Comparison of ENCODE assay signal across 18 cellular contexts in the genomic region with DNA sequence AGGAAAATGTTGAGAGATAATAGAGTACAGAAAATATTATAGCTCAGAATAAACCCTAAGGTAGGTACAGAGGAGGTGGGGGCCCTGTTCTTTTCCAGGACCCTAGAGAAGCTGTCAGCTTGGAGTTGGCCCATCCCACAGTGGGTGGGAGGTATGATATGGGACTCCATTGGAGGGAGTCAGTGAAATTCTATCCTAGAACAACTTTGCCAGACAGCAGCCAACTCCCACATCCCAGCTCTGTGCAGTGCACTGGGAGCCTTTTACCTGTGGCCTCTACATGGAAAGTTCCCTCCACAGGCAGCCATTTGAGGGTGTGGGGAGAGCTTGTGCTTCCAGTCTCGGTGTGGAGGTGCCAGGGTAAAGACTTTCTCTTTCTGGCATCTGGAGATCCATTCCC. TPM values are rescaled to one million over a fixed set of nuclear protein-coding genes. Genes with fewer than 3 reads are reported as not detected.
A peak's percentile ranks its signal among the peaks of the same experiment; 100 is the strongest.
DNase-seq lines count a peak whose midpoint lies in the region; ATAC-seq and TF ChIP-seq lines count a peak whose summit lies in the region.
"Had no signal": no experiment of that assay in that cellular context is flagged by ENCODE, and none has a peak within 500 bp of the region (broad histone marks: within the 10 kb centered on the region; RNA-seq: fewer than 3 reads in every experiment).

No MANE protein-coding gene starts in this region.

- no peaks in the 10 kb centered on the region for H3K79me1 ChIP-seq in H9 (ENCODE audit: insufficient read depth, low read depth, low read length, poor library complexity, severe bottlenecking)

- POLR2A ChIA-PET in HEK293 (lab: Yijun Ruan, JAX): no interaction called here
- POLR2A ChIA-PET in CD4-positive, alpha-beta T cell (lab: Charles Lee): no interaction called here

- H3K27ac ChIP-seq in HEK293 (ENCODE audit: extremely low read depth, low read depth, low read length): no peak overlapping the region
- H3K27ac ChIP-seq in left lung: peak overlapping the region; percentile 73 to 86
- H3K27ac ChIP-seq in stomach smooth muscle (ENCODE audit: low read length): peak overlapping the region; percentile 6
- H3K27ac ChIP-seq in H9 (ENCODE audit: insufficient read length, low read depth, low read length): no peak overlapping the region
- H3K27ac ChIP-seq in CD4-positive, alpha-beta T cell (ENCODE audit: low read depth, low read length): no peak overlapping the region

- no peak overlapping the region for H2BK15ac ChIP-seq in H9 (ENCODE audit: low read depth, low read length)

- no peak overlapping the region for H2AK5ac ChIP-seq in H9 (ENCODE audit: insufficient read length, low read length)

- no peak overlapping the region for H3K56ac ChIP-seq in H9 (ENCODE audit: insufficient read length, low read depth, low read length)

- no peak overlapping the region for H4K91ac ChIP-seq in H9 (ENCODE audit: insufficient read length, low read depth, low read length)

- H4K20me1 ChIP-seq in H9 (ENCODE audit: control insufficient read depth, insufficient read depth, insufficient read length): no peaks in the 10 kb centered on the region

- H3K4me1 Mint-ChIP-seq in activated T-helper 17 cell treated with anti-CD3 and anti-CD28 coated beads, Interleukin-2, amount 50 U/mL, for 72 hours: peaks cover 6% of the 10 kb centered on the region
- peaks cover 20 to 21% of the 10 kb centered on the region in 2 experiments for H3K4me1 Mint-ChIP-seq in H9
- no peaks in the 10 kb centered on the region for H3K4me1 Mint-ChIP-seq in CD4-positive, alpha-beta T cell (ENCODE audit: low read depth)
- H3K4me1 Mint-ChIP-seq: naive thymus-derived CD8-positive, alpha-beta T cell had no signal

- peak overlapping the region; percentile 4 for H3K27ac Mint-ChIP-seq in activated T-helper 17 cell treated with anti-CD3 and anti-CD28 coated beads, Interleukin-2, amount 50 U/mL, for 72 hours
- no peak overlapping the region for H3K27ac Mint-ChIP-seq in H9
- no peak overlapping the region for H3K27ac Mint-ChIP-seq in CD4-positive, alpha-beta T cell

- WGBS in H9 (ENCODE audit: extremely low coverage, insufficient read length, low lambda C conversion rate): no CpG with 5 or more reads among the region's 1 CpG

- H3K4me2 ChIP-seq in H9 (ENCODE audit: insufficient read depth, insufficient read length, low read length): no peak overlapping the region

- no peak for DNase-seq in left lung
- no peak for DNase-seq in H9
- DNase-seq in CD4-positive, alpha-beta T cell: no peak
- DNase-seq: activated CD8-positive, alpha-beta memory T cell treated with anti-CD3 and anti-CD28 coated beads for 24 hours; activated effector memory CD4-positive, alpha-beta T cell treated with anti-CD3 and anti-CD28 coated beads, Interleukin-2, amount 50 U/mL, for 16 hours; aorta; MG63; naive thymus-derived CD8-positive, alpha-beta T cell; NCI-H1694; NCI-H524 treated with DMSO at 0.1 percent for 48 hours; stimulated activated naive CD4-positive, alpha-beta T cell treated with Interleukin-2 at 50 U/mL for 16 hours had no signal

- no peak overlapping the region for H4K5ac ChIP-seq in H9 (ENCODE audit: insufficient read length, low read depth, low read length)

- no peak overlapping the region for H2BK120ac ChIP-seq in H9 (ENCODE audit: low read depth, low read length, poor library complexity, severe bottlenecking)

- no peak overlapping the region for H3K23ac ChIP-seq in H9 (ENCODE audit: insufficient read length, low read depth, low read length)

- no peaks in the 10 kb centered on the region for H3K23me2 ChIP-seq in H9 (ENCODE audit: insufficient read length, low read depth, low read length, poor library complexity, severe bottlenecking)

- H3K27me3 ChIP-seq in left lung (no peaks in the 10 kb centered on the region), stomach smooth muscle (ENCODE audit: control insufficient read depth in 1 of 2, insufficient read depth in 2 of 2, low read length in 2 of 2) (peaks cover 0 to under 1% of the 10 kb centered on the region in 2 donors), H9 (ENCODE audit: insufficient read depth, low read length) (no peaks in the 10 kb centered on the region)
- no peaks in the 10 kb centered on the region for H3K27me3 ChIP-seq in CD4-positive, alpha-beta T cell (ENCODE audit: control insufficient read depth, insufficient read depth, low read length)
- H3K27me3 ChIP-seq: MG63 had no signal

- no peak overlapping the region for H3T11ph ChIP-seq in H9 (ENCODE audit: low read length)

- no peaks in the 10 kb centered on the region for H3K9me3 Mint-ChIP-seq in activated T-helper 17 cell treated with anti-CD3 and anti-CD28 coated beads, Interleukin-2, amount 50 U/mL, for 72 hours
- peaks cover 12 to 13% of the 10 kb centered on the region in 2 experiments for H3K9me3 Mint-ChIP-seq in H9
- no peaks in the 10 kb centered on the region for H3K9me3 Mint-ChIP-seq in CD4-positive, alpha-beta T cell

- no peak overlapping the region for H3K18ac ChIP-seq in H9 (ENCODE audit: insufficient read length, low read depth, low read length)

- no peak for ATAC-seq in activated T-helper 17 cell treated with anti-CD3 and anti-CD28 coated beads, Interleukin-2, amount 50 U/mL, for 72 hours (replicated peaks)
- peak; percentile 11 for ATAC-seq in left lung
- ATAC-seq in CD4-positive, alpha-beta T cell (ENCODE audit: poor library complexity): no peak
- no peak for ATAC-seq in GM21619 (IDR thresholded peaks at IDR 0.05; ENCODE audit: unreplicated experiment)
- ATAC-seq: GM12878; naive thymus-derived CD8-positive, alpha-beta T cell had no signal

- H2BK20ac ChIP-seq in H9 (ENCODE audit: low read depth, low read length, poor library complexity, severe bottlenecking): no peak overlapping the region

- H2BK5ac ChIP-seq in H9 (ENCODE audit: insufficient read length, low read length): no peak overlapping the region

- no peak overlapping the region for H3K14ac ChIP-seq in H9 (ENCODE audit: insufficient read depth, low read length)

- H3K79me2 ChIP-seq in H9 (ENCODE audit: insufficient read depth, low read length): no peaks in the 10 kb centered on the region

- H3K4me3 Mint-ChIP-seq in activated T-helper 17 cell treated with anti-CD3 and anti-CD28 coated beads, Interleukin-2, amount 50 U/mL, for 72 hours: peak overlapping the region; percentile 12
- no peak overlapping the region for H3K4me3 Mint-ChIP-seq in H9
- no peak overlapping the region for H3K4me3 Mint-ChIP-seq in CD4-positive, alpha-beta T cell
- H3K4me3 Mint-ChIP-seq: naive thymus-derived CD8-positive, alpha-beta T cell had no signal

- no peak overlapping the region for H4K8ac ChIP-seq in H9 (replicated peaks; ENCODE audit: insufficient read length, low read depth, low read length)

- H2BK12ac ChIP-seq in H9 (ENCODE audit: insufficient read length, low read depth, low read length): no peak overlapping the region

- H3K36me3 Mint-ChIP-seq in activated T-helper 17 cell treated with anti-CD3 and anti-CD28 coated beads, Interleukin-2, amount 50 U/mL, for 72 hours (ENCODE audit: low read depth): no peaks in the 10 kb centered on the region
- H3K36me3 Mint-ChIP-seq in H9 (ENCODE audit: insufficient read depth in 1 of 3, low read depth in 3 of 3): peaks cover 5 to 14% (median 6%) of the 10 kb centered on the region in 3 experiments; a peak in 6 of 7 replicates
- H3K36me3 Mint-ChIP-seq in CD4-positive, alpha-beta T cell (ENCODE audit: low read depth): no peaks in the 10 kb centered on the region

- no peak overlapping the region for H3K4me3 ChIP-seq in HEK293 (ENCODE audit: low read depth, low read length)
- no peak overlapping the region for H3K4me3 ChIP-seq in left lung
- H3K4me3 ChIP-seq in stomach smooth muscle (ENCODE audit: low read length in 2 of 2): no peak overlapping the region
- H3K4me3 ChIP-seq: GM12878, MG63, prostate gland had no signal

- H3K4ac ChIP-seq in H9 (ENCODE audit: low read depth, low read length): no peak overlapping the region

- H3K4me1 ChIP-seq in HEK293 (ENCODE audit: control insufficient read depth, insufficient read depth, low read length) (no peaks in the 10 kb centered on the region), left lung (peaks cover 20 to 33% of the 10 kb centered on the region in 2 donors), stomach smooth muscle (ENCODE audit: control insufficient read depth, insufficient read depth, low read length) (no peaks in the 10 kb centered on the region), H9 (ENCODE audit: insufficient read depth, low read length) (no peaks in the 10 kb centered on the region; the same call in 1 of the 2 replicates)
- H3K4me1 ChIP-seq: prostate gland had no signal

- H2AFZ ChIP-seq in H9 (ENCODE audit: low read length): no peak overlapping the region

- peaks cover 9% of the 10 kb centered on the region for H3K27me3 Mint-ChIP-seq in activated T-helper 17 cell treated with anti-CD3 and anti-CD28 coated beads, Interleukin-2, amount 50 U/mL, for 72 hours
- no peaks in the 10 kb centered on the region for H3K27me3 Mint-ChIP-seq in H9 (ENCODE audit: low read depth)
- H3K27me3 Mint-ChIP-seq in CD4-positive, alpha-beta T cell: peaks cover 31% of the 10 kb centered on the region

- H3K9me3 ChIP-seq in HEK293 (ENCODE audit: control insufficient read depth, insufficient read depth, low read depth, low read length): no peaks in the 10 kb centered on the region
- peaks cover 0 to 6% of the 10 kb centered on the region in 2 donors for H3K9me3 ChIP-seq in left lung
- no peaks in the 10 kb centered on the region for H3K9me3 ChIP-seq in stomach smooth muscle (ENCODE audit: control insufficient read depth in 2 of 2, low read length in 2 of 2)
- no peaks in the 10 kb centered on the region for H3K9me3 ChIP-seq in H9 (ENCODE audit: control insufficient read depth, low read depth, low read length)
- no peaks in the 10 kb centered on the region for H3K9me3 ChIP-seq in CD4-positive, alpha-beta T cell (ENCODE audit: control insufficient read depth, low read length)
- H3K9me3 ChIP-seq: MG63, prostate gland had no signal

- H3K9ac ChIP-seq in stomach smooth muscle (ENCODE audit: low read length in 2 of 2) (no peak overlapping the region), H9 (ENCODE audit: extremely low read depth, insufficient read length, low read length) (no peak overlapping the region)

- TF ChIP-seq CTCF in HEK293 (tag by site-specific recombination; IDR thresholded peaks at IDR 0.05): no peak
- no peak for TF ChIP-seq CTCF in left lung (IDR thresholded peaks at IDR 0.05)
- no peak for TF ChIP-seq CTCF in H9 (conservative IDR thresholded peaks at IDR 0.05)
- no peak for TF ChIP-seq CTCF in CD4-positive, alpha-beta T cell (IDR thresholded peaks at IDR 0.05)

- no peaks in the 10 kb centered on the region for H3K36me3 ChIP-seq in HEK293 (ENCODE audit: control insufficient read depth in 2 of 2, insufficient read depth in 1 of 2, low read length in 2 of 2)
- H3K36me3 ChIP-seq in left lung: no peaks in the 10 kb centered on the region
- no peaks in the 10 kb centered on the region for H3K36me3 ChIP-seq in stomach smooth muscle (ENCODE audit: control insufficient read depth in 2 of 2, insufficient read depth in 2 of 2, low read length in 2 of 2)
- H3K36me3 ChIP-seq: MG63, prostate gland had no signal

- CTCF ChIA-PET in HEK293 (lab: Yijun Ruan, JAX): interaction anchor here (0.6 to 1.1 kb wide), 5 partner anchors 9 to 129 kb away, joined by 3 to 4 read pairs (median 4); no protein-coding TSS in a partner anchor
- CTCF ChIA-PET in CD4-positive, alpha-beta T cell (lab: Charles Lee): no interaction called here

- intact Hi-C loops in left lung (cut with DNase I): no loop called here
- intact Hi-C loops in CD4-positive, alpha-beta T cell (cut with DNase I, micrococcal nuclease): no loop called here

RNA-seq across cellular contexts. Expression of gene CLIC5, which starts 36.8 kb away (rescaled TPM):
- 10 to 100 TPM; 10.6 to 10.7 TPM for total RNA-seq in activated T-helper 17 cell treated with anti-CD3 and anti-CD28 coated beads, Interleukin-2, amount 50 U/mL, for 72 hours
- total RNA-seq in left lung (100 to 1,000 TPM in 1 of 2 donors, 10 to 100 TPM in 1; 44.3 to 179 TPM), H9 (2021) (0.15 and 0.20 TPM in 2 replicates)
- total RNA-seq in CD4-positive, alpha-beta T cell: 1 to 10 TPM; 2.5 to 2.8 TPM
- total RNA-seq: GM12878, lung microvascular endothelial cell had no signal

Comparison
In these comparisons a context has a peak if more than half of its experiments do, and no peak if none do; other contexts are left out.
1. H3K27ac ChIP-seq: peak in left lung (2 of 2) and stomach smooth muscle (single experiment); none in HEK293 (single experiment), H9 (single experiment) and CD4-positive, alpha-beta T cell (single experiment).